10 cellular contexts compared by ENCODE assay signal in the genomic region with DNA sequence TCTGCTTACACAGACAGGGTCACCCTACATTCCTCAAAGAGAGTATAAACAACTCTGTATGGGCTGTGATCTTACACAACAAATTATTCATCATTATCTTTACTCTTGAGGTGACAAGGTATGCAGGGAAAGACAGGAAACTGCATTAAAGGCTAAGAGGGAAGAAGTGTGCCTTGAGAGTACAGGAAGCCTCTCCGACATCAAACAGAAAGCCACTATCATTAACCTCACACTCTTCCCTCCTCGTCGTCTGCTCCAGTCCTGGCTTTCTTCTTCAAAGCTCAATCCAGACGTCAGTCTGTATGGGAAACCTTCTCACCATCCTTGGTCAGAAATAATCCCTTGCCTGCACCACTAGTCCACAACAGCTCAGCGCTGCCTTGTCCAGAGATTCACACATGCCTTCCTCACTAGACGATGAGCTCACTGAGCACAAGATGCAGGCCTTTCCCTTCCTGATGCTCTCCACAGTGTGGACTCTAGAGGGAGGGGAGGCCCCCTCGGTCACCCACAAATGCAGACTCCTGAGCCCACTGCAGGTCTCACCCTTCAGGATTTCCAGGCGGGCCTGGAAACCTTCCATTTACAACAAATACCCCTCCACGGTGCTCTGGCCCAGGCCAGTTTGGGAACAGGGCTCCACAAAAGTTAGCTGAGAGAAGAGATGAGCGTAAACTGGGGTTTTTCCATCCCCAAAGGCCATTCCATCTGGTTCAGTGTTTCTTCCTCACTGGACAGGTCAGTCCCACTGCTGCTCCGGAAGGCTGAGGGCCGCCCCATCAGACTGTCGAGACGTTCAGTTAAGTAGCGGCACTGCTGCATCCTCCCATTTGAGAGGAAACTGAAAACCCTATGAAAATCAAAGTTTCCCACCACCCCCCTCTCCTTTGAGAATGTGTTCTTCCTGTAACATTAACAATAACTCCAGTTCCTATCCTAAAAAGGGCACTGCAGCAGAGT. TPM values are rescaled to one million over a fixed set of nuclear protein-coding genes. Genes with fewer than 3 reads are reported as not detected.
DNase-seq lines count a peak whose midpoint lies in the region; ATAC-seq and TF ChIP-seq lines count a peak whose summit lies in the region.
"Had no signal": no experiment of that assay in that cellular context is flagged by ENCODE, and none has a peak within 500 bp of the region (broad histone marks: within the 10 kb centered on the region; RNA-seq: fewer than 3 reads in every experiment).

No MANE protein-coding gene starts in this region.

- H3K4me1 ChIP-seq in muscle layer of colon (ENCODE audit: insufficient read depth, low read length), result peaks cover 14% of the 10 kb centered on the region
- H3K4me1 ChIP-seq in aorta (ENCODE audit: control insufficient read depth in 1 of 2, insufficient read depth in 2 of 2, low read length in 2 of 2), result peaks cover 1 to 3% of the 10 kb centered on the region in 2 donors

- H3K36me3 ChIP-seq in muscle layer of colon (ENCODE audit: insufficient read depth, low read length) (no peaks in the 10 kb centered on the region), aorta (ENCODE audit: control insufficient read depth in 1 of 2, insufficient read depth in 2 of 2, low read length in 1 of 2) (no peaks in the 10 kb centered on the region)
- H3K36me3 ChIP-seq: brain microvascular endothelial cell, neural progenitor cell had no signal

- in situ Hi-C loops in GM13977 (cut with MboI; ENCODE audit: low pct_unique_long_range_greater_than_20kb, low sequenced_read_pairs, unreplicated experiment), result no loop called here

- DNase-seq in stimulated activated CD4-positive, alpha-beta T cell treated with anti-CD3 and anti-CD28 coated beads, Interleukin-15, amount 100 ng/mL, for 24 hours, result peak; percentile 26
- DNase-seq in stimulated activated CD4-positive, alpha-beta T cell treated with anti-CD3 and anti-CD28 coated beads, Interleukin-4, amount 100 ng/mL, for 24 hours, result no peak
- DNase-seq in choroid plexus epithelial cell (ENCODE audit: low read depth), result peak; percentile 59
- DNase-seq in aorta, result no peak
- no peak for DNase-seq in OCI-M1 (lab: John Stamatoyannopoulos, UW)
- DNase-seq in GM13977 (ENCODE audit: low spot score), result no peak
- DNase-seq in SIG-M5 treated with dmso at 0.1 percent for 504 hours (lab: John Stamatoyannopoulos, UW; ENCODE audit: unreplicated experiment), result no peak
- DNase-seq: brain microvascular endothelial cell had no signal

- intact Hi-C loops in aorta (cut with DNase I), result no loop called here

- H3K9me3 ChIP-seq in muscle layer of colon (ENCODE audit: low read length) (no peaks in the 10 kb centered on the region), aorta (ENCODE audit: control insufficient read depth, low read length) (no peaks in the 10 kb centered on the region)

- H3K9ac ChIP-seq in muscle layer of colon (ENCODE audit: low read length), result no peak overlapping the region
- H3K9ac ChIP-seq: neural progenitor cell had no signal

- H3K27me3 ChIP-seq in muscle layer of colon (ENCODE audit: control insufficient read depth in 1 of 2, insufficient read depth in 2 of 2, low read length in 2 of 2) (no peaks in the 10 kb centered on the region), aorta (ENCODE audit: control insufficient read depth in 1 of 2, insufficient read depth in 2 of 2, low read length in 1 of 2) (no peaks in the 10 kb centered on the region)
- H3K27me3 ChIP-seq: brain microvascular endothelial cell, neural progenitor cell had no signal

- TF ChIP-seq CTCF in choroid plexus epithelial cell (conservative IDR thresholded peaks at IDR 0.05; ENCODE audit: low read depth, low read length), result peak; percentile 4
- TF ChIP-seq CTCF in GM13977 (IDR thresholded peaks at IDR 0.05; ENCODE audit: extremely low read depth, insufficient read depth, missing control alignments), result no peak

- no peak overlapping the region for H3K4me3 ChIP-seq in choroid plexus epithelial cell (ENCODE audit: low read depth, low read length)
- H3K4me3 ChIP-seq in muscle layer of colon (ENCODE audit: low read depth in 1 of 2, low read length in 2 of 2), result peak overlapping the region in 1 of 2 donors; percentile 27
- no peak overlapping the region for H3K4me3 ChIP-seq in aorta (ENCODE audit: low read length in 2 of 2)
- H3K4me3 ChIP-seq: neural progenitor cell had no signal

- ATAC-seq in aorta (ENCODE audit: low FRiP score), result peak; percentile 50

- WGBS in aorta, 2 donors, result 20 to 37% methylated on average over 15 of the region's 15 CpGs

- peak overlapping the region; percentile 73 for H3K27ac ChIP-seq in muscle layer of colon (ENCODE audit: low read depth, low read length)
- H3K27ac ChIP-seq in aorta (ENCODE audit: low read depth in 1 of 2, low read length in 2 of 2), result peak overlapping the region in 1 of 2 donors; percentile 32
- H3K27ac ChIP-seq: brain microvascular endothelial cell, neural progenitor cell had no signal

RNA-seq across cellular contexts. Expression of a gene that starts 55.9 kb away (rescaled TPM):
- 10 to 100 TPM; 20.6 to 29.3 TPM for total RNA-seq in aorta
- 10 to 100 TPM; 10.5 to 12.3 TPM for polyA plus RNA-seq in aorta

Comparison
In these comparisons a context has a peak if more than half of its experiments do, and no peak if none do; other contexts are left out.
1. DNase-seq: peak in stimulated activated CD4-positive, alpha-beta T cell treated with anti-CD3 and anti-CD28 coated beads, Interleukin-15, amount 100 ng/mL, for 24 hours (single experiment) and choroid plexus epithelial cell (single experiment); none in stimulated activated CD4-positive, alpha-beta T cell treated with anti-CD3 and anti-CD28 coated beads, Interleukin-4, amount 100 ng/mL, for 24 hours (single experiment), aorta (0 of 2), OCI-M1 (single experiment), GM13977 (single experiment) and SIG-M5 treated with dmso at 0.1 percent for 504 hours (single experiment).